30 cellular contexts compared by ENCODE assay signal in genomic region chr3:4614927-4615326, GRCh38.
"Had no signal": no experiment of that assay in that cellular context is flagged by ENCODE, and none has a peak within 500 bp of the region (broad histone marks: within the 10 kb centered on the region; RNA-seq: fewer than 3 reads in every experiment).

No MANE protein-coding gene starts in this region.

- H3K27me3 ChIP-seq: adrenal gland, body of pancreas had no signal

- FAIRE-seq: colon, frontal cortex had no signal

- H3K4me1 ChIP-seq: body of pancreas had no signal

- H3K4me3 Mint-ChIP-seq: activated CD4-positive, alpha-beta T cell treated with anti-CD3 and anti-CD28 coated beads, Interleukin-2, amount 10 ng/mL, durations not matched to agents 7 days and 5 days; activated CD8-positive, alpha-beta T cell treated with anti-CD3 and anti-CD28 coated beads for 36 hours; activated naive CD4-positive, alpha-beta T cell treated with anti-CD3 and anti-CD28 coated beads for 36 hours; activated naive CD4-positive, alpha-beta T cell treated with anti-CD3 and anti-CD28 coated beads, Interleukin-2, amount 50 U/mL, for 24 hours; activated naive CD8-positive, alpha-beta T cell treated with anti-CD3 and anti-CD28 coated beads for 36 hours; activated naive CD8-positive, alpha-beta T cell treated with anti-CD3 and anti-CD28 coated beads, Interleukin-2, amount 50 U/mL, for 24 hours; activated T-helper 1 cell treated with anti-CD3 and anti-CD28 coated beads, Interleukin-12 subunit alpha, Interleukin-12 subunit beta, Interleukin-2, Interleukin-4 antibody, amounts not matched to agents 30 ng/mL and 10 ng/mL and 1 ng/mL, durations not matched to agents 14 hours and 24 hours and 36 hours; effector memory CD8-positive, alpha-beta T cell had no signal

- H3K9me3 Mint-ChIP-seq: activated CD4-positive, alpha-beta T cell treated with anti-CD3 and anti-CD28 coated beads, Interleukin-2, amount 10 ng/mL, durations not matched to agents 7 days and 5 days; activated CD8-positive, alpha-beta T cell treated with anti-CD3 and anti-CD28 coated beads for 36 hours; activated naive CD4-positive, alpha-beta T cell treated with anti-CD3 and anti-CD28 coated beads, Interleukin-2, amount 50 U/mL, for 24 hours; activated naive CD8-positive, alpha-beta T cell treated with anti-CD3 and anti-CD28 coated beads, Interleukin-2, amount 50 U/mL, for 24 hours; activated T-helper 1 cell treated with anti-CD3 and anti-CD28 coated beads, Interleukin-12 subunit alpha, Interleukin-12 subunit beta, Interleukin-2, Interleukin-4 antibody, amounts not matched to agents 30 ng/mL and 10 ng/mL and 1 ng/mL, durations not matched to agents 14 hours and 24 hours and 36 hours; activated T-helper 2 cell treated with anti-CD3 and anti-CD28 coated beads, Interferon-gamma antibody, Interleukin-2, Interleukin-4, amounts not matched to agents 10 μg/mL and 5 μg/mL and 100 μg/mL, durations not matched to agents 14 hours and 24 hours and 36 hours; effector memory CD8-positive, alpha-beta T cell had no signal

- H3K4me3 ChIP-seq: adrenal gland, body of pancreas had no signal

- ATAC-seq: activated CD8-positive, alpha-beta T cell treated with anti-CD3 and anti-CD28 coated beads for 36 hours; activated naive CD8-positive, alpha-beta T cell treated with anti-CD3 and anti-CD28 coated beads, Interleukin-2, amount 50 U/mL, for 24 hours; body of pancreas; effector memory CD8-positive, alpha-beta T cell; esophagus mucosa had no signal

- H3K36me3 ChIP-seq: adrenal gland had no signal

- H3K9me3 ChIP-seq: adrenal gland, body of pancreas had no signal

- H3K27ac Mint-ChIP-seq: activated CD4-positive, alpha-beta T cell treated with anti-CD3 and anti-CD28 coated beads, Interleukin-2, amount 10 ng/mL, durations not matched to agents 7 days and 5 days; activated CD8-positive, alpha-beta T cell treated with anti-CD3 and anti-CD28 coated beads for 36 hours; activated naive CD4-positive, alpha-beta T cell treated with anti-CD3 and anti-CD28 coated beads for 36 hours; activated naive CD4-positive, alpha-beta T cell treated with anti-CD3 and anti-CD28 coated beads, Interleukin-2, amount 50 U/mL, for 24 hours; activated naive CD8-positive, alpha-beta T cell treated with anti-CD3 and anti-CD28 coated beads for 36 hours; activated T-helper 1 cell treated with anti-CD3 and anti-CD28 coated beads, Interleukin-12 subunit alpha, Interleukin-12 subunit beta, Interleukin-2, Interleukin-4 antibody, amounts not matched to agents 30 ng/mL and 10 ng/mL and 1 ng/mL, durations not matched to agents 14 hours and 24 hours and 36 hours; activated T-helper 2 cell treated with anti-CD3 and anti-CD28 coated beads, Interferon-gamma antibody, Interleukin-2, Interleukin-4, amounts not matched to agents 10 μg/mL and 5 μg/mL and 100 μg/mL, durations not matched to agents 14 hours and 24 hours and 36 hours; effector memory CD8-positive, alpha-beta T cell had no signal

- H3K27ac ChIP-seq: body of pancreas, epithelial cell of prostate had no signal

- H3K4me1 Mint-ChIP-seq: activated CD4-positive, alpha-beta T cell treated with anti-CD3 and anti-CD28 coated beads, Interleukin-2, amount 10 ng/mL, durations not matched to agents 7 days and 5 days had no signal

- H3K27me3 Mint-ChIP-seq: activated CD4-positive, alpha-beta T cell treated with anti-CD3 and anti-CD28 coated beads, Interleukin-2, amount 10 ng/mL, durations not matched to agents 7 days and 5 days; activated CD8-positive, alpha-beta T cell treated with anti-CD3 and anti-CD28 coated beads for 36 hours; activated naive CD4-positive, alpha-beta T cell treated with anti-CD3 and anti-CD28 coated beads, Interleukin-2, amount 50 U/mL, for 24 hours; activated naive CD8-positive, alpha-beta T cell treated with anti-CD3 and anti-CD28 coated beads for 36 hours; activated naive CD8-positive, alpha-beta T cell treated with anti-CD3 and anti-CD28 coated beads, Interleukin-2, amount 50 U/mL, for 24 hours; effector memory CD8-positive, alpha-beta T cell had no signal

- DNase-seq: activated CD4-positive, alpha-beta T cell treated with anti-CD3 and anti-CD28 coated beads for 1 hour; activated CD4-positive, alpha-beta T cell treated with anti-CD3 and anti-CD28 coated beads for 4 hours; activated CD4-positive, alpha-beta T cell treated with anti-CD3 and anti-CD28 coated beads, Interleukin-2, amount 10 ng/mL, durations not matched to agents 7 days and 5 days; activated CD4-positive, alpha-beta T cell treated with anti-CD3 and anti-CD28 coated beads, Interleukin-2, amount 50 U/mL, for 4 hours; activated CD8-positive, alpha-beta memory T cell treated with anti-CD3 and anti-CD28 coated beads for 24 hours; activated CD8-positive, alpha-beta T cell treated with anti-CD3 and anti-CD28 coated beads for 36 hours; activated effector memory CD4-positive, alpha-beta T cell treated with anti-CD3 and anti-CD28 coated beads, Interleukin-2, amount 50 U/mL, for 16 hours; activated naive CD4-positive, alpha-beta T cell treated with anti-CD3 and anti-CD28 coated beads for 36 hours; activated naive CD8-positive, alpha-beta T cell treated with anti-CD3 and anti-CD28 coated beads for 36 hours; activated naive CD8-positive, alpha-beta T cell treated with anti-CD3 and anti-CD28 coated beads, Interleukin-2, amount 50 U/mL, for 24 hours; activated T-cell treated with anti-CD3 and anti-CD28 coated beads, Interleukin-2, amount 50 U/mL, for 1 hour; activated T-cell treated with anti-CD3 and anti-CD28 coated beads, Interleukin-2, amount 50 U/mL, for 48 hours; amygdala; aorta; body of pancreas; caudate nucleus; cortex of kidney; dermis blood vessel endothelial cell; effector CD4-positive, alpha-beta T cell; effector memory CD8-positive, alpha-beta T cell; foreskin fibroblast; T-helper 2 cell had no signal
